ENCODE assay signal across 33 cellular contexts in genomic region chr2:74537140-74537539, GRCh38. TPM values are rescaled to one million over a fixed set of nuclear protein-coding genes. Genes with fewer than 3 reads are reported as not detected.
"Had no signal": no experiment of that assay in that cellular context is flagged by ENCODE, and none has a peak within 500 bp of the region (broad histone marks: within the 10 kb centered on the region; RNA-seq: fewer than 3 reads in every experiment).

No MANE protein-coding gene starts in this region.

- H3K36me3 Mint-ChIP-seq: brain had no signal

- ATAC-seq: esophagus mucosa; gastrocnemius medialis; left cardiac atrium; left ventricle myocardium superior; naive thymus-derived CD8-positive, alpha-beta T cell; psoas muscle; stimulated activated effector memory CD8-positive, alpha-beta T cell treated with anti-CD3 and anti-CD28 coated beads, Interleukin-12 subunit alpha, Interleukin-12 subunit beta, amount 100 ng/mL, for 72 hours had no signal

- DNase-seq: activated CD4-positive, alpha-beta T cell treated with anti-CD3 and anti-CD28 coated beads for 1 hour; activated CD4-positive, alpha-beta T cell treated with anti-CD3 and anti-CD28 coated beads, Interleukin-2, amount 50 U/mL, for 1 hour; activated effector memory CD4-positive, alpha-beta T cell treated with anti-CD3 and anti-CD28 coated beads, Interleukin-2, amount 50 U/mL, for 16 hours; activated naive CD4-positive, alpha-beta T cell treated with anti-CD3 and anti-CD28 coated beads for 36 hours; activated naive CD8-positive, alpha-beta T cell treated with anti-CD3 and anti-CD28 coated beads for 36 hours; activated T-cell treated with anti-CD3 and anti-CD28 coated beads for 4 hours; adrenal gland; aorta; caudate nucleus; gastrocnemius medialis; glutamatergic neuron; left cardiac atrium; left ventricle myocardium superior; naive thymus-derived CD8-positive, alpha-beta T cell; nucleus accumbens; psoas muscle; sigmoid colon; small intestine; stimulated activated CD4-positive, alpha-beta T cell treated with anti-CD3 and anti-CD28 coated beads, Interleukin-4, amount 100 ng/mL, for 24 hours; stimulated activated naive CD8-positive, alpha-beta T cell treated with anti-CD3 and anti-CD28 coated beads, Interleukin-15, amount 100 ng/mL, for 72 hours; SW 1271; T-helper 9 cell had no signal

- FAIRE-seq: endothelial cell of umbilical vein, islet of Langerhans, small intestine, TTC549 had no signal

- H3K4me3 ChIP-seq: adrenal gland, gastrocnemius medialis, psoas muscle, sigmoid colon, suprapubic skin, tibial artery had no signal

- H3K9me3 ChIP-seq: adrenal gland, gastrocnemius medialis, psoas muscle, sigmoid colon, suprapubic skin, tibial artery had no signal

- H3K27me3 ChIP-seq: adrenal gland, gastrocnemius medialis, sigmoid colon, suprapubic skin, tibial artery had no signal

- H3K27me3 Mint-ChIP-seq: brain had no signal

- H3K27ac ChIP-seq: adrenal gland, gastrocnemius medialis, parathyroid adenoma, psoas muscle, sigmoid colon, suprapubic skin, tibial artery had no signal

- H3K4me1 ChIP-seq: adrenal gland, parathyroid adenoma, sigmoid colon, tibial artery had no signal

- H3K9me3 Mint-ChIP-seq: activated naive CD4-positive, alpha-beta T cell treated with anti-CD3 and anti-CD28 coated beads for 36 hours; activated naive CD8-positive, alpha-beta T cell treated with anti-CD3 and anti-CD28 coated beads for 36 hours; brain; naive thymus-derived CD8-positive, alpha-beta T cell; neural crest cell; stimulated activated effector memory CD8-positive, alpha-beta T cell treated with anti-CD3 and anti-CD28 coated beads, Interleukin-12 subunit alpha, Interleukin-12 subunit beta, amount 100 ng/mL, for 72 hours; stimulated activated naive CD8-positive, alpha-beta T cell treated with anti-CD3 and anti-CD28 coated beads, Interleukin-15, amount 100 ng/mL, for 72 hours; T-helper 1 cell treated with Interleukin-12 subunit alpha and Interleukin-12 subunit beta and Interleukin-4 antibody, amounts not matched to agents 30 μg/mL and 1 μg/mL, for 36 hours had no signal

- H3K4me3 Mint-ChIP-seq: activated naive CD4-positive, alpha-beta T cell treated with anti-CD3 and anti-CD28 coated beads for 36 hours; activated naive CD8-positive, alpha-beta T cell treated with anti-CD3 and anti-CD28 coated beads for 36 hours; brain; naive thymus-derived CD8-positive, alpha-beta T cell; neural crest cell; stimulated activated effector memory CD8-positive, alpha-beta T cell treated with anti-CD3 and anti-CD28 coated beads, Interleukin-12 subunit alpha, Interleukin-12 subunit beta, amount 100 ng/mL, for 72 hours; stimulated activated naive CD8-positive, alpha-beta T cell treated with anti-CD3 and anti-CD28 coated beads, Interleukin-15, amount 100 ng/mL, for 72 hours; T-helper 1 cell treated with Interleukin-12 subunit alpha and Interleukin-12 subunit beta and Interleukin-4 antibody, amounts not matched to agents 30 μg/mL and 1 μg/mL, for 36 hours had no signal

- H3K27ac Mint-ChIP-seq: activated naive CD4-positive, alpha-beta T cell treated with anti-CD3 and anti-CD28 coated beads for 36 hours; activated naive CD8-positive, alpha-beta T cell treated with anti-CD3 and anti-CD28 coated beads for 36 hours; brain; stimulated activated effector memory CD8-positive, alpha-beta T cell treated with anti-CD3 and anti-CD28 coated beads, Interleukin-12 subunit alpha, Interleukin-12 subunit beta, amount 100 ng/mL, for 72 hours; T-helper 1 cell treated with Interleukin-12 subunit alpha and Interleukin-12 subunit beta and Interleukin-4 antibody, amounts not matched to agents 30 μg/mL and 1 μg/mL, for 36 hours had no signal

RNA-seq across cellular contexts. Expression of gene DQX1, which starts 11.1 kb away (rescaled TPM):
- total RNA-seq: left cardiac atrium, left ventricle myocardium superior, psoas muscle, sigmoid colon had no signal
- polyA plus RNA-seq: naive thymus-derived CD8-positive, alpha-beta T cell had no signal
